In the genomic region with DNA sequence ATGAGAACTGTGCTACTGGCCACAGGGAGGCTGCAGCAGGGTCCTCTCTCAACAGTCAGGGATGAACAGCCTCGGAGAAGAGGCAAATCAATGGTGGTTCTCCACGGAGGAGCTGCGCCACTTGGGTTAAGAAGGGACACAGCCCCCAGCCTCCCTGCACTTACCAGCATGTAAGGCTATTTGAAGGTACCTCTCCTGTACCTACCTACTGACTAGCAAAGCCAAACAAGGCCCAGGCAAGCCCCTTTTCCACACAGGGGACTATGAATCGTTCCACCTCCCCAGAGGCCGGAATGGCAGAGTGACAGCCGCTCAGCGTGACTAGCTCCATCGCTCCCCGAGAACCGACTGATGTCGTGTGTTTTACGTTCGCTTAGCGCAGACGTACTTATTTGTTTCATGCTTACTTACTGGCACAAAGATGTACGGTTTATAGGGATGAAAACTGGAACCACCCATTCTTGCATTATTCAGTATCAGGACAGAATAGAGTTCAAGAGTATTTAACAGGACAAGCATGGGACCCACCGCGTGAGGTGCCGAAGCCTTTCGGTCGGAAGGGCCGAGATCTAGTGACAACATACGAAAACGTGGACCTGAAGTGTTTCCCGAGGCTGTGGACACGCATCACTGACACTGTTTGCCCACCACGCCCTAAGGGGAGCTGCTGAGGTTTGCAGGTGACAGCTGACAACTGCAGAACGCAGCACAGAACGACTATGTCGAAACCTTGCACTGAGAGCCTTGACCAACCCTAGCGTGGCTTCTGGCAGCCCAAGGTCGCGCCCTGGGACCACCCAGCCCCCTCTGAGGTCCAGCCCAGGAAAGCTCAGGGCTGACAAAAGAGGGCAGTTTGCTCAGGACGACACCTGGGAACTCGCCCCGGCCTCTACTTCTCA, we compare ENCODE assay signal across 7 cellular contexts. TPM values are rescaled to one million over a fixed set of nuclear protein-coding genes. Genes with fewer than 3 reads are reported as not detected.
DNase-seq lines count a peak whose midpoint lies in the region; ATAC-seq and TF ChIP-seq lines count a peak whose summit lies in the region.

No MANE protein-coding gene starts in this region.

- CTCF ChIA-PET in HCT116 (lab: Charles Lee), result no interaction called here

- POLR2A ChIA-PET in HCT116 (lab: Charles Lee), result interaction anchor here (1.2 kb wide), 1 partner anchor 15 kb away, joined by 3 read pairs; a partner anchor contains a TSS

- H3K9ac ChIP-seq in HCT116 (ENCODE audit: low read length), result peak overlapping the region; percentile 98

- H3K4me3 ChIP-seq in HCT116 (replicated peaks in 1 of 2; ENCODE audit: low read depth in 1 of 2, low read length in 2 of 2) (peak overlapping the region; percentile 94 to 100), left ventricle myocardium inferior (peak overlapping the region; percentile 99), spleen (peak overlapping the region; percentile 74 to 100 (median 98))

- H2AFZ ChIP-seq in HCT116 (ENCODE audit: low read depth, low read length, poor library complexity, severe bottlenecking), result no peak overlapping the region

- DNase-seq in HCT116 (ENCODE audit: low read depth, low spot score), result no peak
- DNase-seq in T-helper 17 cell, result no peak
- no peak for DNase-seq in left ventricle myocardium inferior
- DNase-seq in spleen, result no peak
- no peak for DNase-seq in stimulated activated CD4-positive, alpha-beta T cell treated with anti-CD3 and anti-CD28 coated beads, Interleukin-15, amount 100 ng/mL, for 24 hours

- H3K27me3 Mint-ChIP-seq in T-helper 17 cell, result no peaks in the 10 kb centered on the region

- H3K9me3 ChIP-seq in HCT116 (ENCODE audit: control insufficient read depth in 1 of 2, insufficient read depth in 1 of 2, low read depth in 1 of 2, low read length in 2 of 2) (no peaks in the 10 kb centered on the region), T-helper 17 cell (ENCODE audit: control insufficient read depth, low read length, poor library complexity, severe bottlenecking) (no peaks in the 10 kb centered on the region), left ventricle myocardium inferior (replicated peaks) (no peaks in the 10 kb centered on the region), spleen (no peaks in the 10 kb centered on the region)

- H4K20me1 ChIP-seq in HCT116 (ENCODE audit: insufficient read depth), result no peaks in the 10 kb centered on the region

- intact Hi-C loops in HCT116 (cut with micrococcal nuclease), result no loop called here
- intact Hi-C loops in left ventricle myocardium inferior (cut with micrococcal nuclease), result no loop called here
- intact Hi-C loops in spleen (cut with DNase I; ENCODE audit: low total_unique reads), result no loop called here

- WGBS in spleen, 5 donors, result 59 to 71% (median 59%) methylated on average over 26 to 36 of the region's 36 CpGs

- H3K27ac Mint-ChIP-seq in T-helper 17 cell, result peak overlapping the region; percentile 49

- ATAC-seq in HCT116 (no peak), T-helper 17 cell (no peak), GM21619 (IDR thresholded peaks at IDR 0.05; ENCODE audit: unreplicated experiment) (no peak), HG03039 (IDR thresholded peaks at IDR 0.05; ENCODE audit: unreplicated experiment) (no peak)

- BruUV-seq in HCT116 (replicated peaks; lab: Mats Ljungman, UMichigan), result TSS peak; percentile 63

- RAD21 ChIA-PET in HCT116 (lab: Charles Lee; ENCODE audit: low non-redundant PET in 1 of 2, low total read pairs in 2 of 2, uncharacterized antibody in 2 of 2, unreplicated experiment in 2 of 2), result interaction anchor here in 1 of 2 experiments (1.1 kb wide), 1 partner anchor 15 kb away, joined by 3 read pairs; a partner anchor contains a TSS

- TF ChIP-seq RAD21 in HCT116 (IDR thresholded peaks at IDR 0.05; ENCODE audit: low read depth), result no peak

- no peaks in the 10 kb centered on the region for H3K27me3 ChIP-seq in HCT116 (ENCODE audit: insufficient read depth, low read length)
- H3K27me3 ChIP-seq in left ventricle myocardium inferior (ENCODE audit: low read depth), result no peaks in the 10 kb centered on the region
- no peaks in the 10 kb centered on the region for H3K27me3 ChIP-seq in spleen (replicated peaks in 1 of 7)

- peaks cover 2% of the 10 kb centered on the region for H3K36me3 Mint-ChIP-seq in T-helper 17 cell (ENCODE audit: low read depth)

- TF ChIP-seq CTCF in HCT116 (IDR thresholded peaks at IDR 0.05 in 2 of 3, conservative IDR thresholded peaks at IDR 0.05 in 1 of 3; ENCODE audit: borderline replicate concordance in 1 of 3, insufficient read depth in 1 of 3, low read depth in 2 of 3, low read length in 2 of 3) (no peak), left ventricle myocardium inferior (IDR thresholded peaks at IDR 0.05; ENCODE audit: borderline replicate concordance) (no peak), spleen (IDR thresholded peaks at IDR 0.05 in 8 of 11, conservative IDR thresholded peaks at IDR 0.05 in 3 of 11) (no peak)

- peaks cover 28% of the 10 kb centered on the region for H3K4me1 Mint-ChIP-seq in T-helper 17 cell

- H3K9me2 ChIP-seq in HCT116 (ENCODE audit: insufficient read depth), result no peaks in the 10 kb centered on the region

- H3K79me2 ChIP-seq in HCT116 (ENCODE audit: insufficient read depth, low read length), result peaks cover 48% of the 10 kb centered on the region

- H3K36me3 ChIP-seq in HCT116 (ENCODE audit: control insufficient read depth in 1 of 2, insufficient read depth in 2 of 2, low read length in 2 of 2) (peaks cover 0 to 10% of the 10 kb centered on the region in 2 experiments; a peak in 1 of 4 replicates), left ventricle myocardium inferior (peaks cover 21% of the 10 kb centered on the region), spleen (peaks cover 0 to 53% (median 18%) of the 10 kb centered on the region in 6 donors)

- peak overlapping the region; percentile 99 for H3K4me2 ChIP-seq in HCT116 (ENCODE audit: low read length)

- H3K4me1 ChIP-seq in HCT116 (ENCODE audit: control insufficient read depth in 1 of 2, insufficient read depth in 2 of 2, low read length in 2 of 2) (peaks cover 12 to 35% of the 10 kb centered on the region in 2 experiments; a peak in 3 of 4 replicates), left ventricle myocardium inferior (peaks cover 45% of the 10 kb centered on the region), spleen (peaks cover 19 to 72% (median 57%) of the 10 kb centered on the region in 6 donors)

- no peak for TF ChIP-seq POLR2A in HCT116 (IDR thresholded peaks at IDR 0.05; ENCODE audit: borderline replicate concordance, extremely low read depth, insufficient read depth, insufficient read length)
- no peak for TF ChIP-seq POLR2A in spleen (IDR thresholded peaks at IDR 0.05)

- H3K4me3 Mint-ChIP-seq in T-helper 17 cell, result peak overlapping the region; percentile 92

- H3K27ac ChIP-seq in HCT116 (ENCODE audit: low read depth, low read length) (no peak overlapping the region; the same call in 1 of the 2 replicates), left ventricle myocardium inferior (replicated peaks) (peak overlapping the region; percentile 92), spleen (peak overlapping the region in 4 of 8 donors; percentile 86 to 91 (median 90))

TF ChIP-seq in HCT116, 20 proteins besides CTCF, POLR2A, EP300 and RAD21 (continues in another document):
- TF ChIP-seq, protein P1, sequence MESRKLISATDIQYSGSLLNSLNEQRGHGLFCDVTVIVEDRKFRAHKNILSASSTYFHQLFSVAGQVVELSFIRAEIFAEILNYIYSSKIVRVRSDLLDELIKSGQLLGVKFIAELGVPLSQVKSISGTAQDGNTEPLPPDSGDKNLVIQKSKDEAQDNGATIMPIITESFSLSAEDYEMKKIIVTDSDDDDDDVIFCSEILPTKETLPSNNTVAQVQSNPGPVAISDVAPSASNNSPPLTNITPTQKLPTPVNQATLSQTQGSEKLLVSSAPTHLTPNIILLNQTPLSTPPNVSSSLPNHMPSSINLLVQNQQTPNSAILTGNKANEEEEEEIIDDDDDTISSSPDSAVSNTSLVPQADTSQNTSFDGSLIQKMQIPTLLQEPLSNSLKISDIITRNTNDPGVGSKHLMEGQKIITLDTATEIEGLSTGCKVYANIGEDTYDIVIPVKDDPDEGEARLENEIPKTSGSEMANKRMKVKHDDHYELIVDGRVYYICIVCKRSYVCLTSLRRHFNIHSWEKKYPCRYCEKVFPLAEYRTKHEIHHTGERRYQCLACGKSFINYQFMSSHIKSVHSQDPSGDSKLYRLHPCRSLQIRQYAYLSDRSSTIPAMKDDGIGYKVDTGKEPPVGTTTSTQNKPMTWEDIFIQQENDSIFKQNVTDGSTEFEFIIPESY (IDR thresholded peaks at IDR 0.05; ENCODE audit: extremely low read depth, insufficient replicate concordance, low read length), result no peak
- TF ChIP-seq FOSL1 (IDR thresholded peaks at IDR 0.05; ENCODE audit: low read depth), result no peak
- TF ChIP-seq POLR2AphosphoS5 (IDR thresholded peaks at IDR 0.05; ENCODE audit: low read depth, low read length), result no peak
- no peak for TF ChIP-seq ZFX (IDR thresholded peaks at IDR 0.05)
- TF ChIP-seq, protein P2, sequence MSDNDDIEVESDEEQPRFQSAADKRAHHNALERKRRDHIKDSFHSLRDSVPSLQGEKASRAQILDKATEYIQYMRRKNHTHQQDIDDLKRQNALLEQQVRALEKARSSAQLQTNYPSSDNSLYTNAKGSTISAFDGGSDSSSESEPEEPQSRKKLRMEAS (IDR thresholded peaks at IDR 0.05), result no peak
- TF ChIP-seq CEBPB (IDR thresholded peaks at IDR 0.05; ENCODE audit: low read depth), result no peak
- TF ChIP-seq SIN3A (IDR thresholded peaks at IDR 0.05; ENCODE audit: low read depth), result no peak
- no peak for TF ChIP-seq SRF (IDR thresholded peaks at IDR 0.05; ENCODE audit: low read depth)
- no peak for TF ChIP-seq ZNF274 (IDR thresholded peaks at IDR 0.05; ENCODE audit: low read depth, low read length)

RNA-seq across cellular contexts. Expression of a gene that starts 1.0 kb away (rescaled TPM):
- total RNA-seq in HCT116 (2021; ENCODE audit: unreplicated experiment) (50.6 TPM), T-helper 17 cell (10 to 100 TPM; 84.1 to 90.9 TPM), left ventricle myocardium inferior (15.9 TPM), spleen (10 to 100 TPM; 62.3 to 88.8 (median 72.3) TPM)
- polyA plus RNA-seq in HCT116 (2012), result 24.0 and 26.4 TPM in 2 replicates
- 10 to 100 TPM; 36.9 to 76.3 (median 57.9) TPM for polyA plus RNA-seq in spleen

RNA-seq across cellular contexts. Expression of a gene that starts 1.3 kb away (rescaled TPM):
- total RNA-seq in HCT116 (2021; ENCODE audit: unreplicated experiment) (102 TPM), T-helper 17 cell (10 to 100 TPM; 30.6 to 37.0 TPM), left ventricle myocardium inferior (61.5 TPM), spleen (10 to 100 TPM; 22.0 to 49.3 (median 34.3) TPM)
- polyA plus RNA-seq in HCT116 (2012), result 193 and 202 TPM in 2 replicates
- polyA plus RNA-seq in spleen, result 10 to 100 TPM; 54.9 to 57.6 (median 56.7) TPM

RNA-seq across cellular contexts. Expression of a gene that starts 15.1 kb away (rescaled TPM):
- 30.2 TPM for total RNA-seq in HCT116 (2021; ENCODE audit: unreplicated experiment)
- polyA plus RNA-seq in HCT116 (2012), result 28.5 and 28.9 TPM in 2 replicates
- total RNA-seq in T-helper 17 cell, result 10 to 100 TPM in 1 of 2 donors, 1 to 10 TPM in 1; 8.2 to 10.5 TPM
- total RNA-seq in left ventricle myocardium inferior, result 7.6 TPM
- total RNA-seq in spleen, result 10 to 100 TPM in 6 of 7 donors, 1 to 10 TPM in 1; 8.5 to 17.9 (median 12.0) TPM
- polyA plus RNA-seq in spleen, result 10 to 100 TPM; 10.3 to 26.7 (median 20.5) TPM

RNA-seq across cellular contexts. Expression of a gene that starts 57.3 kb away (rescaled TPM):
- 109 TPM for total RNA-seq in HCT116 (2021; ENCODE audit: unreplicated experiment)
- 75.0 and 96.2 TPM in 2 replicates for polyA plus RNA-seq in HCT116 (2012)
- 10 to 100 TPM; 59.4 to 98.4 TPM for total RNA-seq in T-helper 17 cell
- 50.1 TPM for total RNA-seq in left ventricle myocardium inferior
- 100 to 1,000 TPM in 1 of 7 donors, 10 to 100 TPM in 6; 82.8 to 112 (median 95.0) TPM for total RNA-seq in spleen
- polyA plus RNA-seq in spleen, result 10 to 100 TPM; 54.9 to 85.1 (median 71.4) TPM
